ENCODE assay signal across 1 cellular context in the genomic region with DNA sequence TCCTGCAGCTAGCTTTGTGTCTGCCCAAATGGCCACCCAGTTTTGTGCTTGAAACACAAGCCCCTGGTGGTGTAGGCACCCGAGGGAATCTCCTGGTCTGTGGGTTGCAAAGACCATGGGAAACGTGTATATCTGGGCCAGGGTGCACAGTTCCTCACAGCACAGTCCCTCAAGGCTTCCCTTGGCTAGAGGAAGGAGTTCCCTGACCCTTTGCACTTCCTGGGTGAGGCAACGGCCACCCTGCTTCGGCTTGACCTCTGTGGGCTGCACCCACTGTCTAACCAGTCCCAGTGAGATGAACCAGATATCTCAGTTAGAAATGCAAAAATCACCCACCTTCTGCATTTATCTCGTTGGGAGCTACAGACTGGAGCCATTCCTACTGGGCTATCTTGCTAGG.
TF ChIP-seq lines count a peak whose summit lies in the region.

No MANE protein-coding gene starts in this region.

TF ChIP-seq in H1, 55 proteins besides CTCF, POLR2A, EP300 and RAD21 (continued from another document):
- TF ChIP-seq, protein P1, sequence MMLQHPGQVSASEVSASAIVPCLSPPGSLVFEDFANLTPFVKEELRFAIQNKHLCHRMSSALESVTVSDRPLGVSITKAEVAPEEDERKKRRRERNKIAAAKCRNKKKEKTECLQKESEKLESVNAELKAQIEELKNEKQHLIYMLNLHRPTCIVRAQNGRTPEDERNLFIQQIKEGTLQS (IDR thresholded peaks at IDR 0.05; ENCODE audit: insufficient read depth, low read depth, low read length) = no peak
- TF ChIP-seq TAF7 (optimal IDR thresholded peaks at IDR 0.05; ENCODE audit: borderline replicate concordance, low read depth, low read length) (no peak), KDM5A (IDR thresholded peaks at IDR 0.05; ENCODE audit: low read length) (no peak), RFX5 (IDR thresholded peaks at IDR 0.05; ENCODE audit: borderline replicate concordance, low read depth, low read length) (no peak), JUND (IDR thresholded peaks at IDR 0.05; ENCODE audit: low read length) (no peak), KDM4A (IDR thresholded peaks at IDR 0.05; ENCODE audit: low read depth, low read length, severe bottlenecking) (no peak), CEBPB (IDR thresholded peaks at IDR 0.05; ENCODE audit: low read depth, low read length) (no peak)
- TF ChIP-seq, protein P2, sequence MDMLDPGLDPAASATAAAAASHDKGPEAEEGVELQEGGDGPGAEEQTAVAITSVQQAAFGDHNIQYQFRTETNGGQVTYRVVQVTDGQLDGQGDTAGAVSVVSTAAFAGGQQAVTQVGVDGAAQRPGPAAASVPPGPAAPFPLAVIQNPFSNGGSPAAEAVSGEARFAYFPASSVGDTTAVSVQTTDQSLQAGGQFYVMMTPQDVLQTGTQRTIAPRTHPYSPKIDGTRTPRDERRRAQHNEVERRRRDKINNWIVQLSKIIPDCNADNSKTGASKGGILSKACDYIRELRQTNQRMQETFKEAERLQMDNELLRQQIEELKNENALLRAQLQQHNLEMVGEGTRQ (IDR thresholded peaks at IDR 0.05; ENCODE audit: low read length) = no peak
